In the genomic region with DNA sequence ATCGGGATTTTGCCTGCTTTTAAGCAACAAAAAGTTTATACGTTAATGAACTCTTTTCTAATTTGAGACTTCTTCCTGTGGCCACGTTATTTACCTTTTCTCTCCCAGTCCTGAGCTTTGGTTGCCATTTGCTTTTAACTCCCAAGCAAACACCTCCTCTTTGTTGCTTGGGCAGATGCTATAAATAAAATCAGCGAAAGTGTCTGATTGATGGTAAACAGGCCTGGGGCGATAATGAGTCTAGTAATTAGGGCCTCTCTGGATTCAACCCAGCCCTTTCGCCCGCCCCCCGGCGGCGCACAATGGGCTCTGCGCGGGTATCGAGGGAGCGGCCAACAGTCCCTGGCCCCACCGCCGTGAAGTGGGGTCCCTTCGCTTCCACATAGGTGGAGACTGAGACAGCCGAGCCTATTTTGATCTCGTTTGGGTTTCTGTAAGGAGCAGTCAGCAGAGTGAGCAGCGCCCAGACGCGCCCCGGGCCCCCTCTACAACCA, we compare ENCODE assay signal across 9 cellular contexts. TPM values are rescaled to one million over a fixed set of nuclear protein-coding genes. Genes with fewer than 3 reads are reported as not detected.
DNase-seq lines count a peak whose midpoint lies in the region; ATAC-seq and TF ChIP-seq lines count a peak whose summit lies in the region.
"Had no signal": no experiment of that assay in that cellular context is flagged by ENCODE, and none has a peak within 500 bp of the region (broad histone marks: within the 10 kb centered on the region; RNA-seq: fewer than 3 reads in every experiment).

No MANE protein-coding gene starts in this region.

- H2AFZ ChIP-seq in mammary epithelial cell (ENCODE audit: low read depth, low read length), result peak overlapping the region; percentile 76

- H3K27ac ChIP-seq in mammary epithelial cell (ENCODE audit: insufficient read depth, low read depth, low read length), result no peak overlapping the region
- peak overlapping the region in 1 of 2 donors; percentile 83 for H3K27ac ChIP-seq in lung (ENCODE audit: low read depth in 1 of 2, low read length in 1 of 2)

- dilution Hi-C loops in mammary epithelial cell (cut with HindIII; ENCODE audit: low sequenced_read_pairs), result no loop called here

- H3K36me3 ChIP-seq in mammary epithelial cell (ENCODE audit: insufficient read depth, low read length) (no peaks in the 10 kb centered on the region), lung (ENCODE audit: control insufficient read depth in 2 of 2, insufficient read depth in 2 of 2, low read length in 2 of 2) (peaks cover 0 to 2% of the 10 kb centered on the region in 2 donors)

- ATAC-seq in HG02763 (IDR thresholded peaks at IDR 0.05; ENCODE audit: unreplicated experiment) (peak; percentile 7), lung (ENCODE audit: insufficient read depth, low FRiP score) (no peak)

- peak; percentile 72 for DNase-seq in NCI-H1436 (lab: John Stamatoyannopoulos, UW)
- no peak for DNase-seq in NCI-H1436 treated with DMSO at 0.1 percent for 48 hours (lab: John Stamatoyannopoulos, UW)
- DNase-seq in NCI-H2227 (lab: John Stamatoyannopoulos, UW; ENCODE audit: unreplicated experiment), result peak; percentile 71
- DNase-seq in mammary epithelial cell, result no peak
- DNase-seq in lung (ENCODE audit: low spot score), result no peak
- DNase-seq in NK-92 treated with Interleukin-12 subunit alpha and Interleukin-12 subunit beta, amount 100 ng/mL, for 24 hours (lab: John Stamatoyannopoulos, UW), result no peak
- DNase-seq in retina, result no peak

- no peaks in the 10 kb centered on the region for H3K79me2 ChIP-seq in mammary epithelial cell (ENCODE audit: insufficient read depth, low read length)

- peak overlapping the region; percentile 97 for H3K4me2 ChIP-seq in mammary epithelial cell (ENCODE audit: insufficient read depth, low read depth, low read length)

- CTCF ChIA-PET in mammary epithelial cell (lab: Charles Lee; ENCODE audit: low non-redundant PET), result no interaction called here

- H3K27me3 ChIP-seq in mammary epithelial cell (ENCODE audit: insufficient read depth, low read length) (peaks cover 27% of the 10 kb centered on the region), lung (ENCODE audit: control insufficient read depth, insufficient read depth) (peaks cover 5% of the 10 kb centered on the region)

- no TSS peak for BruUV-seq in mammary epithelial cell (replicated peaks; lab: Mats Ljungman, UMichigan)

- intact Hi-C loops in mammary epithelial cell (cut with micrococcal nuclease), result no loop called here

- no peak overlapping the region for H3K9ac ChIP-seq in mammary epithelial cell (ENCODE audit: insufficient read depth, low read length)

- H4K20me1 ChIP-seq in mammary epithelial cell (ENCODE audit: insufficient read depth, low read length), result no peaks in the 10 kb centered on the region

- no peak overlapping the region for H3K4me3 ChIP-seq in mammary epithelial cell (replicated peaks in 1 of 3; ENCODE audit: insufficient read depth in 1 of 3, low read depth in 2 of 3, low read length in 3 of 3)
- H3K4me3 ChIP-seq in lung, result peak overlapping the region; percentile 72

- 25% methylated on average over 22 of the region's 23 CpGs for whole genome bisulfite sequencing in mammary epithelial cell (ENCODE audit: low coverage, missing lambda C conversion rate)
- WGBS in lung, 2 donors, result 5 to 9% methylated on average over 23 of the region's 23 CpGs

- in situ Hi-C loops in mammary epithelial cell (cut with MboI; ENCODE audit: low sequenced_read_pairs in 2 of 2), result no loop called here

- no peaks in the 10 kb centered on the region for H3K9me3 ChIP-seq in mammary epithelial cell (replicated peaks; ENCODE audit: insufficient read depth, low read length)
- no peaks in the 10 kb centered on the region for H3K9me3 ChIP-seq in lung (ENCODE audit: control insufficient read depth in 2 of 2, insufficient read depth in 1 of 2, low read length in 1 of 2)

- TF ChIP-seq CTCF in mammary epithelial cell (conservative IDR thresholded peaks at IDR 0.05 in 1 of 2, IDR thresholded peaks at IDR 0.05 in 1 of 2; ENCODE audit: extremely low read depth in 1 of 2, insufficient read depth in 1 of 2, low read depth in 1 of 2, low read length in 2 of 2), result no peak
- TF ChIP-seq CTCF in lung (IDR thresholded peaks at IDR 0.05; ENCODE audit: control extremely low read depth, extremely low read depth), result no peak

- H3K4me1 ChIP-seq in mammary epithelial cell (ENCODE audit: insufficient read depth, low read length) (peaks cover 7% of the 10 kb centered on the region), lung (ENCODE audit: control insufficient read depth in 2 of 2, insufficient read depth in 2 of 2, low read length in 2 of 2) (peaks cover 3 to 9% of the 10 kb centered on the region in 2 donors)

RNA-seq across cellular contexts. Expression of a gene that starts 0.8 kb away (rescaled TPM):
- total RNA-seq in mammary epithelial cell, result under 1 TPM in 1 of 2 donors, not detected in 1; under 0.01 TPM
- polyA plus RNA-seq in mammary epithelial cell, result not detected
- polyA minus RNA-seq in mammary epithelial cell, result not detected
- total RNA-seq in lung, result 1 to 10 TPM; 2.9 to 3.4 TPM
- polyA plus RNA-seq in lung, result 1 to 10 TPM in 1 of 2 donors, under 1 TPM in 1; 0.87 to 1.3 TPM
- total RNA-seq: CD4-positive, CD25-positive, alpha-beta regulatory T cell had no signal
- polyA plus RNA-seq: CD4-positive, CD25-positive, alpha-beta regulatory T cell had no signal

RNA-seq across cellular contexts. Expression of a gene that starts 53.2 kb away (rescaled TPM):
- total RNA-seq in mammary epithelial cell (100 to 1,000 TPM in 1 of 2 donors, 10 to 100 TPM in 1; 57.2 to 110 TPM), lung (10 to 100 TPM; 38.0 to 44.4 TPM)
- polyA plus RNA-seq in mammary epithelial cell (35.1 TPM), lung (10 to 100 TPM; 36.5 to 38.2 TPM)
- polyA minus RNA-seq in mammary epithelial cell, result 10.1 TPM

Comparison
In these comparisons a context has a peak if more than half of its experiments do, and no peak if none do; other contexts are left out.
1. DNase-seq: peak in NCI-H1436 (single experiment) and NCI-H2227 (single experiment); none in NCI-H1436 treated with DMSO at 0.1 percent for 48 hours (single experiment), mammary epithelial cell (single experiment), lung (single experiment), NK-92 treated with Interleukin-12 subunit alpha and Interleukin-12 subunit beta, amount 100 ng/mL, for 24 hours (single experiment) and retina (single experiment).